Comparison of ENCODE assay signal across 1 cellular context in the genomic region with DNA sequence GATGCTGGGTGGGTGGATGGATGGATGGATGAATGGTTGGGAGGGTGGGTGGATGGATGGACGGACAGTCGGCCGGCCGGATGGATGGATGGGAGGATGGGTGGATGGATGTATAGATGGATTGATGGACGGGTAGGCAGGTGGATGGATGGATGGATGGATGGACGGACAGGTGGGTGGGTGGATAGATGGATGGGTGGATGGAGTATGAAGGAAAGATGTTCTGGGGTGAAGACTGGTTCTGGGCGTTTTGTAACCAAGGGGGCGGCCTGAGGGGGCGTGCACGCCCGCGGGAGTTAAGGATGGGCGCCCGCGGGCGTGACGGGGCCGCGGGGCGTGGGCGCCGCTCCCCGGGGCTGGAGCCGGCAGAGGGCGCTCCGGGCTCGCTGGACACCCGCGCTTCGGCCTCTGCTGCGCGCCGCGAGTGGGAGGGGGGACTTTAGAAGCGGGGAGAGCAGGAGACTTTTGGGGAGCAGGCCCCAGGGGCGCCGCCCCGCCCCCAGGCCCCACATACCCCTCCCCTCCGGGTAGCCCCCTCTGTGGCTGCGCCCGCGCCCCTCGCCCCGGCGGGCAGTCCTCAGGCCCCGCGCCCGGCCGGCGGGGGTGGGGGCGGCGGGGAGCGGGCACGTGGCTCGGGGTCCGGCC.
TF ChIP-seq lines count a peak whose summit lies in the region.

A gene (plus strand): TSS at position 407 of the 645 bp plus-strand sequence. CDS start 405 bp downstream, outside the sequence.

TF ChIP-seq in K562, 482 proteins besides CTCF, POLR2A, EP300 and RAD21 (continued from another document):
- TF ChIP-seq, protein P1, sequence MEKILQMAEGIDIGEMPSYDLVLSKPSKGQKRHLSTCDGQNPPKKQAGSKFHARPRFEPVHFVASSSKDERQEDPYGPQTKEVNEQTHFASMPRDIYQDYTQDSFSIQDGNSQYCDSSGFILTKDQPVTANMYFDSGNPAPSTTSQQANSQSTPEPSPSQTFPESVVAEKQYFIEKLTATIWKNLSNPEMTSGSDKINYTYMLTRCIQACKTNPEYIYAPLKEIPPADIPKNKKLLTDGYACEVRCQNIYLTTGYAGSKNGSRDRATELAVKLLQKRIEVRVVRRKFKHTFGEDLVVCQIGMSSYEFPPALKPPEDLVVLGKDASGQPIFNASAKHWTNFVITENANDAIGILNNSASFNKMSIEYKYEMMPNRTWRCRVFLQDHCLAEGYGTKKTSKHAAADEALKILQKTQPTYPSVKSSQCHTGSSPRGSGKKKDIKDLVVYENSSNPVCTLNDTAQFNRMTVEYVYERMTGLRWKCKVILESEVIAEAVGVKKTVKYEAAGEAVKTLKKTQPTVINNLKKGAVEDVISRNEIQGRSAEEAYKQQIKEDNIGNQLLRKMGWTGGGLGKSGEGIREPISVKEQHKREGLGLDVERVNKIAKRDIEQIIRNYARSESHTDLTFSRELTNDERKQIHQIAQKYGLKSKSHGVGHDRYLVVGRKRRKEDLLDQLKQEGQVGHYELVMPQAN (IDR thresholded peaks at IDR 0.05; ENCODE audit: borderline replicate concordance) = 0 out of 2 replicates have a peak, but pooled peaks have one; percentile 36
- TF ChIP-seq EHMT2 (IDR thresholded peaks at IDR 0.05) (peak; percentile 51; the same call in 1 of the 2 replicates), PHB2 (IDR thresholded peaks at IDR 0.05; ENCODE audit: low read depth) (0 out of 2 replicates have a peak, but pooled peaks have one; percentile 18), PCBP1 (IDR thresholded peaks at IDR 0.05; ENCODE audit: low read depth, low read length, poor library complexity, severe bottlenecking) (peak; percentile 78), EGR1 (conservative IDR thresholded peaks at IDR 0.05) (peak; percentile 90), TOE1 (IDR thresholded peaks at IDR 0.05; ENCODE audit: borderline replicate concordance) (no peak), TOE1 (CRISPR knock-in tag; IDR thresholded peaks at IDR 0.05; ENCODE audit: borderline replicate concordance, low read depth) (no peak), MTA2 (IDR thresholded peaks at IDR 0.05; ENCODE audit: low read depth) (0 out of 2 replicates have a peak, but pooled peaks have one; percentile 4), CXXC5 (CRISPR knock-in tag; IDR thresholded peaks at IDR 0.05) (peak; percentile 52), HLTF (IDR thresholded peaks at IDR 0.05) (peak; percentile 73; the same call in 1 of the 2 replicates), YBX1 (IDR thresholded peaks at IDR 0.05) (0 out of 2 replicates have a peak, but pooled peaks have one; percentile 43), SAFB (IDR thresholded peaks at IDR 0.05; ENCODE audit: borderline replicate concordance, low read depth, low read length) (peak; percentile 97), TRIM24 (IDR thresholded peaks at IDR 0.05) (no peak), IRF2 (CRISPR knock-in tag; IDR thresholded peaks at IDR 0.05) (no peak), MAZ (CRISPR knock-in tag; conservative IDR thresholded peaks at IDR 0.05 in 1 of 2, IDR thresholded peaks at IDR 0.05 in 1 of 2) (peak; percentile 63 to 85), HDAC2 (IDR thresholded peaks at IDR 0.05) (peak; percentile 55; the same call in 1 of the 2 replicates), ZNF134 (CRISPR knock-in tag; conservative IDR thresholded peaks at IDR 0.05) (no peak), KDM2B (CRISPR knock-in tag; IDR thresholded peaks at IDR 0.05) (no peak)
- TF ChIP-seq, protein P2, sequence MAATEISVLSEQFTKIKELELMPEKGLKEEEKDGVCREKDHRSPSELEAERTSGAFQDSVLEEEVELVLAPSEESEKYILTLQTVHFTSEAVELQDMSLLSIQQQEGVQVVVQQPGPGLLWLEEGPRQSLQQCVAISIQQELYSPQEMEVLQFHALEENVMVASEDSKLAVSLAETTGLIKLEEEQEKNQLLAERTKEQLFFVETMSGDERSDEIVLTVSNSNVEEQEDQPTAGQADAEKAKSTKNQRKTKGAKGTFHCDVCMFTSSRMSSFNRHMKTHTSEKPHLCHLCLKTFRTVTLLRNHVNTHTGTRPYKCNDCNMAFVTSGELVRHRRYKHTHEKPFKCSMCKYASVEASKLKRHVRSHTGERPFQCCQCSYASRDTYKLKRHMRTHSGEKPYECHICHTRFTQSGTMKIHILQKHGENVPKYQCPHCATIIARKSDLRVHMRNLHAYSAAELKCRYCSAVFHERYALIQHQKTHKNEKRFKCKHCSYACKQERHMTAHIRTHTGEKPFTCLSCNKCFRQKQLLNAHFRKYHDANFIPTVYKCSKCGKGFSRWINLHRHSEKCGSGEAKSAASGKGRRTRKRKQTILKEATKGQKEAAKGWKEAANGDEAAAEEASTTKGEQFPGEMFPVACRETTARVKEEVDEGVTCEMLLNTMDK (IDR thresholded peaks at IDR 0.05; ENCODE audit: borderline replicate concordance, insufficient read depth, low read depth, low read length, poor library complexity, severe bottlenecking) = peak; percentile 40
- TF ChIP-seq, protein P3, sequence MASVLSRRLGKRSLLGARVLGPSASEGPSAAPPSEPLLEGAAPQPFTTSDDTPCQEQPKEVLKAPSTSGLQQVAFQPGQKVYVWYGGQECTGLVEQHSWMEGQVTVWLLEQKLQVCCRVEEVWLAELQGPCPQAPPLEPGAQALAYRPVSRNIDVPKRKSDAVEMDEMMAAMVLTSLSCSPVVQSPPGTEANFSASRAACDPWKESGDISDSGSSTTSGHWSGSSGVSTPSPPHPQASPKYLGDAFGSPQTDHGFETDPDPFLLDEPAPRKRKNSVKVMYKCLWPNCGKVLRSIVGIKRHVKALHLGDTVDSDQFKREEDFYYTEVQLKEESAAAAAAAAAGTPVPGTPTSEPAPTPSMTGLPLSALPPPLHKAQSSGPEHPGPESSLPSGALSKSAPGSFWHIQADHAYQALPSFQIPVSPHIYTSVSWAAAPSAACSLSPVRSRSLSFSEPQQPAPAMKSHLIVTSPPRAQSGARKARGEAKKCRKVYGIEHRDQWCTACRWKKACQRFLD (CRISPR knock-in tag; IDR thresholded peaks at IDR 0.05) = 0 out of 2 replicates have a peak, but pooled peaks have one; percentile 35
- TF ChIP-seq, protein P4, sequence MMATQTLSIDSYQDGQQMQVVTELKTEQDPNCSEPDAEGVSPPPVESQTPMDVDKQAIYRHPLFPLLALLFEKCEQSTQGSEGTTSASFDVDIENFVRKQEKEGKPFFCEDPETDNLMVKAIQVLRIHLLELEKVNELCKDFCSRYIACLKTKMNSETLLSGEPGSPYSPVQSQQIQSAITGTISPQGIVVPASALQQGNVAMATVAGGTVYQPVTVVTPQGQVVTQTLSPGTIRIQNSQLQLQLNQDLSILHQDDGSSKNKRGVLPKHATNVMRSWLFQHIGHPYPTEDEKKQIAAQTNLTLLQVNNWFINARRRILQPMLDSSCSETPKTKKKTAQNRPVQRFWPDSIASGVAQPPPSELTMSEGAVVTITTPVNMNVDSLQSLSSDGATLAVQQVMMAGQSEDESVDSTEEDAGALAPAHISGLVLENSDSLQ (IDR thresholded peaks at IDR 0.05) = peak; percentile 69
- TF ChIP-seq, protein P5, sequence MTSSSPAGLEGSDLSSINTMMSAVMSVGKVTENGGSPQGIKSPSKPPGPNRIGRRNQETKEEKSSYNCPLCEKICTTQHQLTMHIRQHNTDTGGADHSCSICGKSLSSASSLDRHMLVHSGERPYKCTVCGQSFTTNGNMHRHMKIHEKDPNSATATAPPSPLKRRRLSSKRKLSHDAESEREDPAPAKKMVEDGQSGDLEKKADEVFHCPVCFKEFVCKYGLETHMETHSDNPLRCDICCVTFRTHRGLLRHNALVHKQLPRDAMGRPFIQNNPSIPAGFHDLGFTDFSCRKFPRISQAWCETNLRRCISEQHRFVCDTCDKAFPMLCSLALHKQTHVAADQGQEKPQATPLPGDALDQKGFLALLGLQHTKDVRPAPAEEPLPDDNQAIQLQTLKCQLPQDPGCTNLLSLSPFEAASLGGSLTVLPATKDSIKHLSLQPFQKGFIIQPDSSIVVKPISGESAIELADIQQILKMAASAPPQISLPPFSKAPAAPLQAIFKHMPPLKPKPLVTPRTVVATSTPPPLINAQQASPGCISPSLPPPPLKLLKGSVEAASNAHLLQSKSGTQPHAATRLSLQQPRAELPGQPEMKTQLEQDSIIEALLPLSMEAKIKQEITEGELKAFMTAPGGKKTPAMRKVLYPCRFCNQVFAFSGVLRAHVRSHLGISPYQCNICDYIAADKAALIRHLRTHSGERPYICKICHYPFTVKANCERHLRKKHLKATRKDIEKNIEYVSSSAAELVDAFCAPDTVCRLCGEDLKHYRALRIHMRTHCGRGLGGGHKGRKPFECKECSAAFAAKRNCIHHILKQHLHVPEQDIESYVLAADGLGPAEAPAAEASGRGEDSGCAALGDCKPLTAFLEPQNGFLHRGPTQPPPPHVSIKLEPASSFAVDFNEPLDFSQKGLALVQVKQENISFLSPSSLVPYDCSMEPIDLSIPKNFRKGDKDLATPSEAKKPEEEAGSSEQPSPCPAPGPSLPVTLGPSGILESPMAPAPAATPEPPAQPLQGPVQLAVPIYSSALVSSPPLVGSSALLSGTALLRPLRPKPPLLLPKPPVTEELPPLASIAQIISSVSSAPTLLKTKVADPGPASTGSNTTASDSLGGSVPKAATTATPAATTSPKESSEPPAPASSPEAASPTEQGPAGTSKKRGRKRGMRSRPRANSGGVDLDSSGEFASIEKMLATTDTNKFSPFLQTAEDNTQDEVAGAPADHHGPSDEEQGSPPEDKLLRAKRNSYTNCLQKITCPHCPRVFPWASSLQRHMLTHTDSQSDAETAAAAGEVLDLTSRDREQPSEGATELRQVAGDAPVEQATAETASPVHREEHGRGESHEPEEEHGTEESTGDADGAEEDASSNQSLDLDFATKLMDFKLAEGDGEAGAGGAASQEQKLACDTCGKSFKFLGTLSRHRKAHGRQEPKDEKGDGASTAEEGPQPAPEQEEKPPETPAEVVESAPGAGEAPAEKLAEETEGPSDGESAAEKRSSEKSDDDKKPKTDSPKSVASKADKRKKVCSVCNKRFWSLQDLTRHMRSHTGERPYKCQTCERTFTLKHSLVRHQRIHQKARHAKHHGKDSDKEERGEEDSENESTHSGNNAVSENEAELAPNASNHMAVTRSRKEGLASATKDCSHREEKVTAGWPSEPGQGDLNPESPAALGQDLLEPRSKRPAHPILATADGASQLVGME (CRISPR knock-in tag; IDR thresholded peaks at IDR 0.05) = 0 out of 2 replicates have a peak, but pooled peaks have one; percentile 65
- TF ChIP-seq, protein P6, sequence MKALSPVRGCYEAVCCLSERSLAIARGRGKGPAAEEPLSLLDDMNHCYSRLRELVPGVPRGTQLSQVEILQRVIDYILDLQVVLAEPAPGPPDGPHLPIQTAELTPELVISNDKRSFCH (CRISPR knock-in tag; IDR thresholded peaks at IDR 0.05) = no peak
- TF ChIP-seq, protein P6 (tag; IDR thresholded peaks at IDR 0.05) = no peak
- TF ChIP-seq, protein P7, sequence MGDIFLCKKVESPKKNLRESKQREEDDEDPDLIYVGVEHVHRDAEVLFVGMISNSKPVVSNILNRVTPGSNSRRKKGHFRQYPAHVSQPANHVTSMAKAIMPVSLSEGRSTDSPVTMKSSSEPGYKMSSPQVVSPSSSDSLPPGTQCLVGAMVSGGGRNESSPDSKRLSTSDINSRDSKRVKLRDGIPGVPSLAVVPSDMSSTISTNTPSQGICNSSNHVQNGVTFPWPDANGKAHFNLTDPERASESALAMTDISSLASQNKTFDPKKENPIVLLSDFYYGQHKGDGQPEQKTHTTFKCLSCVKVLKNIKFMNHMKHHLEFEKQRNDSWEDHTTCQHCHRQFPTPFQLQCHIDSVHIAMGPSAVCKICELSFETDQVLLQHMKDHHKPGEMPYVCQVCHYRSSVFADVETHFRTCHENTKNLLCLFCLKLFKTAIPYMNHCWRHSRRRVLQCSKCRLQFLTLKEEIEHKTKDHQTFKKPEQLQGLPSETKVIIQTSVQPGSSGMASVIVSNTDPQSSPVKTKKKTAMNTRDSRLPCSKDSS (IDR thresholded peaks at IDR 0.05; ENCODE audit: low read depth, partially characterized antibody) = no peak
- TF ChIP-seq, protein P8, sequence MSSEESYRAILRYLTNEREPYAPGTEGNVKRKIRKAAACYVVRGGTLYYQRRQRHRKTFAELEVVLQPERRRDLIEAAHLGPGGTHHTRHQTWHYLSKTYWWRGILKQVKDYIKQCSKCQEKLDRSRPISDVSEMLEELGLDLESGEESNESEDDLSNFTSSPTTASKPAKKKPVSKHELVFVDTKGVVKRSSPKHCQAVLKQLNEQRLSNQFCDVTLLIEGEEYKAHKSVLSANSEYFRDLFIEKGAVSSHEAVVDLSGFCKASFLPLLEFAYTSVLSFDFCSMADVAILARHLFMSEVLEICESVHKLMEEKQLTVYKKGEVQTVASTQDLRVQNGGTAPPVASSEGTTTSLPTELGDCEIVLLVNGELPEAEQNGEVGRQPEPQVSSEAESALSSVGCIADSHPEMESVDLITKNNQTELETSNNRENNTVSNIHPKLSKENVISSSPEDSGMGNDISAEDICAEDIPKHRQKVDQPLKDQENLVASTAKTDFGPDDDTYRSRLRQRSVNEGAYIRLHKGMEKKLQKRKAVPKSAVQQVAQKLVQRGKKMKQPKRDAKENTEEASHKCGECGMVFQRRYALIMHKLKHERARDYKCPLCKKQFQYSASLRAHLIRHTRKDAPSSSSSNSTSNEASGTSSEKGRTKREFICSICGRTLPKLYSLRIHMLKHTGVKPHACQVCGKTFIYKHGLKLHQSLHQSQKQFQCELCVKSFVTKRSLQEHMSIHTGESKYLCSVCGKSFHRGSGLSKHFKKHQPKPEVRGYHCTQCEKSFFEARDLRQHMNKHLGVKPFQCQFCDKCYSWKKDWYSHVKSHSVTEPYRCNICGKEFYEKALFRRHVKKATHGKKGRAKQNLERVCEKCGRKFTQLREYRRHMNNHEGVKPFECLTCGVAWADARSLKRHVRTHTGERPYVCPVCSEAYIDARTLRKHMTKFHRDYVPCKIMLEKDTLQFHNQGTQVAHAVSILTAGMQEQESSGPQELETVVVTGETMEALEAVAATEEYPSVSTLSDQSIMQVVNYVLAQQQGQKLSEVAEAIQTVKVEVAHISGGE (CRISPR knock-in tag; IDR thresholded peaks at IDR 0.05) = no peak
